ENCODE assay signal across 9 cellular contexts in the genomic region with DNA sequence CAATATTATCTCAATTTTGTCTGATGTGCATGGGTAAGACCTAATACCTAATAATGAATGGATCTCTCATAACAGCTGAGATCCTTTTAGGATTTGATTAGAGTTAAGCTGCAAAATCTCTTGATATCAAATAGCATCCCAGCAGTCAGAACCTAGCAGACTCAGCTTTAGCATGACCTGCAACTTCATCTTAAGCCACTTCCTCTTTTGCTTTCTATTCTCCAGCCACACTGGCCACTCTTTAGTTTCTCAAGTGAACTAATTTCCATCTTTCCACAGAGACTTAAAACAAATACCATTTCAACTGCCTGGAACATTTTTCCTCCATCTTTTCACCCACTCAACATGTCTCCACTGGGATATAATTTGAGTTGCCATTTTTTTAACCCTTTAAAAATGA.
A peak's percentile ranks its signal among the peaks of the same experiment; 100 is the strongest.
DNase-seq lines count a peak whose midpoint lies in the region; ATAC-seq lines count a peak whose summit lies in the region.
"Had no signal": no experiment of that assay in that cellular context is flagged by ENCODE, and none has a peak within 500 bp of the region (broad histone marks: within the 10 kb centered on the region; RNA-seq: fewer than 3 reads in every experiment).

No MANE protein-coding gene starts in this region.

- ATAC-seq in GM18502 (IDR thresholded peaks at IDR 0.05; ENCODE audit: poor library complexity, unreplicated experiment) = peak; percentile 98
- ATAC-seq in GM21423 (IDR thresholded peaks at IDR 0.05; ENCODE audit: unreplicated experiment) = peak; percentile 99
- ATAC-seq in HG03066 (IDR thresholded peaks at IDR 0.05; ENCODE audit: low read depth, unreplicated experiment) = peak; percentile 99

- DNase-seq in NOMO-1 (lab: John Stamatoyannopoulos, UW; ENCODE audit: unreplicated experiment in 2 of 2) (peak; percentile 40 to 82), occipital lobe (lab: John Stamatoyannopoulos, UW) (no peak), inferior parietal cortex (ENCODE audit: extremely low spot score) (no peak), amygdala (lab: John Stamatoyannopoulos, UW) (no peak)
- no peak for DNase-seq in stimulated activated naive CD4-positive, alpha-beta T cell (lab: John Stamatoyannopoulos, UW)
- DNase-seq: activated T-cell treated with anti-CD3 and anti-CD28 coated beads, Interleukin-2, amount 50 U/mL, for 48 hours had no signal

Comparison
In these comparisons a context has a peak if more than half of its experiments do, and no peak if none do; other contexts are left out.
1. DNase-seq: peak in NOMO-1 (2 of 2); none in occipital lobe (single experiment), stimulated activated naive CD4-positive, alpha-beta T cell (0 of 6), inferior parietal cortex (single experiment) and amygdala (0 of 56).
2. Peak in every context shown above with its lines, with median percentiles within 50 percentile points of each other: ATAC-seq.